In the genomic region with DNA sequence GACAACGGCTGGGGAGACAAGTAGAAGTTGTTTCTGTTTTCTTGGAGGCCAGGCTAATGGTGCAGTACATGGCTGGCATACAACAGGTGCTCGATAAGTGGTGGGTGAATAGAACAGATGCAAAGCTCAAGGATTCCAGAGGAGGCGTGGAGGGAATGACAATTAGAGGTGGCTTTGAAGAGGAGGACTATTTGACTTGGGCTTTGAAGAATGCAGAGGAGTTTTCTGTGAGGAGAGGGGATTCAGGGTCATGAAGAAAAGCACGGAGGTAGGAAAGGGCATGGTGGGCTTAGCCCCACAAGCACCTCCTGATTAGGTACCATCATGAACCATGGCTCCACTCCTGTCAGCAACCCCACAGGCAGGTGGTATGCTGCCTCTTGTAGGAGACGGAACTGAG, we compare ENCODE assay signal across 32 cellular contexts.
"Had no signal": no experiment of that assay in that cellular context is flagged by ENCODE, and none has a peak within 500 bp of the region (broad histone marks: within the 10 kb centered on the region; RNA-seq: fewer than 3 reads in every experiment).

No MANE protein-coding gene starts in this region.

- H3K4me3 Mint-ChIP-seq: activated CD4-positive, alpha-beta memory T cell treated with anti-CD3 and anti-CD28 coated beads, Interleukin-2, amount 10 ng/mL, durations not matched to agents 7 days and 5 days; activated CD8-positive, alpha-beta memory T cell treated with anti-CD3 and anti-CD28 coated beads, Interleukin-2, amount 10 ng/mL, durations not matched to agents 7 days and 5 days; activated naive CD8-positive, alpha-beta T cell treated with anti-CD3 and anti-CD28 coated beads, Interleukin-2, amount 10 ng/mL, durations not matched to agents 7 days and 5 days; central memory CD8-positive, alpha-beta T cell had no signal

- H3K36me3 ChIP-seq: adrenal gland, cardiac muscle cell, SJCRH30 had no signal

- H3K27me3 Mint-ChIP-seq: activated CD4-positive, alpha-beta memory T cell treated with anti-CD3 and anti-CD28 coated beads, Interleukin-2, amount 10 ng/mL, durations not matched to agents 7 days and 5 days; activated CD8-positive, alpha-beta memory T cell treated with anti-CD3 and anti-CD28 coated beads, Interleukin-2, amount 10 ng/mL, durations not matched to agents 7 days and 5 days; activated naive CD8-positive, alpha-beta T cell treated with anti-CD3 and anti-CD28 coated beads, Interleukin-2, amount 10 ng/mL, durations not matched to agents 7 days and 5 days; central memory CD8-positive, alpha-beta T cell had no signal

- H3K4me1 ChIP-seq: adrenal gland, body of pancreas had no signal

- H3K4me1 Mint-ChIP-seq: activated CD4-positive, alpha-beta memory T cell treated with anti-CD3 and anti-CD28 coated beads, Interleukin-2, amount 10 ng/mL, durations not matched to agents 7 days and 5 days; activated CD8-positive, alpha-beta memory T cell treated with anti-CD3 and anti-CD28 coated beads, Interleukin-2, amount 10 ng/mL, durations not matched to agents 7 days and 5 days; activated naive CD8-positive, alpha-beta T cell treated with anti-CD3 and anti-CD28 coated beads, Interleukin-2, amount 10 ng/mL, durations not matched to agents 7 days and 5 days had no signal

- H3K9me3 ChIP-seq: adrenal gland, body of pancreas, SJCRH30 had no signal

- DNase-seq: activated CD4-positive, alpha-beta memory T cell treated with anti-CD3 and anti-CD28 coated beads, Interleukin-2, amount 10 ng/mL, durations not matched to agents 7 days and 5 days; activated CD4-positive, alpha-beta T cell treated with anti-CD3 and anti-CD28 coated beads for 1 hour; activated CD4-positive, alpha-beta T cell treated with anti-CD3 and anti-CD28 coated beads for 48 hours; activated CD4-positive, CD25-positive, alpha-beta regulatory T cell; activated CD8-positive, alpha-beta memory T cell treated with anti-CD3 and anti-CD28 coated beads for 24 hours; activated CD8-positive, alpha-beta memory T cell treated with anti-CD3 and anti-CD28 coated beads, Interleukin-2, amount 10 ng/mL, durations not matched to agents 7 days and 5 days; activated CD8-positive, alpha-beta memory T cell treated with anti-CD3 and anti-CD28 coated beads, Interleukin-2, amount 50 U/mL, for 48 hours; activated effector memory CD4-positive, alpha-beta T cell treated with anti-CD3 and anti-CD28 coated beads, Interleukin-2, amount 50 U/mL, for 16 hours; activated naive CD4-positive, alpha-beta T cell; activated naive CD4-positive, alpha-beta T cell treated with anti-CD3 and anti-CD28 coated beads, Interleukin-2, amount 50 U/mL, for 16 hours; activated naive CD8-positive, alpha-beta T cell treated with anti-CD3 and anti-CD28 coated beads, Interleukin-2, amount 10 ng/mL, durations not matched to agents 7 days and 5 days; activated T-cell treated with anti-CD3 and anti-CD28 coated beads, Interleukin-2, amount 50 U/mL, for 48 hours; adrenal gland; body of pancreas; NCI-H1092 treated with DMSO at 0.1 percent for 48 hours; NCI-H1417; NCI-H146; NCI-H187; NCI-H2029 treated with DMSO at 0.1 percent for 48 hours; NCI-H2107; NCI-H345; SHP77; T-helper 1 cell; T-helper 2 cell; T-helper 9 cell had no signal

- H3K9me3 Mint-ChIP-seq: activated CD4-positive, alpha-beta memory T cell treated with anti-CD3 and anti-CD28 coated beads, Interleukin-2, amount 10 ng/mL, durations not matched to agents 7 days and 5 days; activated naive CD8-positive, alpha-beta T cell treated with anti-CD3 and anti-CD28 coated beads, Interleukin-2, amount 10 ng/mL, durations not matched to agents 7 days and 5 days; central memory CD8-positive, alpha-beta T cell had no signal

- H3K27ac ChIP-seq: adrenal gland, body of pancreas, cardiac muscle cell, SJCRH30, SK-N-MC, VCaP had no signal

- H3K36me3 Mint-ChIP-seq: activated CD8-positive, alpha-beta memory T cell treated with anti-CD3 and anti-CD28 coated beads, Interleukin-2, amount 10 ng/mL, durations not matched to agents 7 days and 5 days; activated naive CD8-positive, alpha-beta T cell treated with anti-CD3 and anti-CD28 coated beads, Interleukin-2, amount 10 ng/mL, durations not matched to agents 7 days and 5 days had no signal

- ATAC-seq: activated CD8-positive, alpha-beta memory T cell treated with anti-CD3 and anti-CD28 coated beads, Interleukin-2, amount 10 ng/mL, durations not matched to agents 7 days and 5 days; body of pancreas; K562; Panc1 had no signal

- H3K27me3 ChIP-seq: adrenal gland, body of pancreas, cardiac muscle cell, SJCRH30 had no signal

- H3K27ac Mint-ChIP-seq: activated CD4-positive, alpha-beta memory T cell treated with anti-CD3 and anti-CD28 coated beads, Interleukin-2, amount 10 ng/mL, durations not matched to agents 7 days and 5 days; activated CD8-positive, alpha-beta memory T cell treated with anti-CD3 and anti-CD28 coated beads, Interleukin-2, amount 10 ng/mL, durations not matched to agents 7 days and 5 days; activated naive CD8-positive, alpha-beta T cell treated with anti-CD3 and anti-CD28 coated beads, Interleukin-2, amount 10 ng/mL, durations not matched to agents 7 days and 5 days had no signal

- H3K4me3 ChIP-seq: adrenal gland, body of pancreas, cardiac muscle cell, K562, SJCRH30, SK-N-MC had no signal
